ENCODE assay signal across 13 cellular contexts in the genomic region with DNA sequence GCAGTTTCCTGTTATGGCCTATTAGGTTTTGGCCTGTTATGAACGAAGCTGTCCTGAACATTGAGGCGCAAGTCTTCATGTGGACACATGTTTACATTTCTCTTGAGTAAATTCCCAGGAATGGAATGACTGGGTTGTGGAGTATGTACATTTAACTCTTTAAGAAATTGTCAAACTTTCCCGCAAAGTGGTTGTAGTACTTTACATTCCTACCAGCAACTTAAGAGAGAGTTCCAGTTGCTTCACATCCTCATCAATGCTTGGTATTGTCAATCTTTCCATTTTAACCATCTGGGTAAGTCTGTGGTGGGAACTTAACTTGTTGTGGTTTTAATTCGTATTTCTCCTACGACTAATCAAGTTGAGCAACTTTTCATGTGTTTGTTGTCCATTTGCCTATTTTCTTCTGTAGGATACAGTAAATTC.
DNase-seq lines count a peak whose midpoint lies in the region; ATAC-seq and TF ChIP-seq lines count a peak whose summit lies in the region.
"Had no signal": no experiment of that assay in that cellular context is flagged by ENCODE, and none has a peak within 500 bp of the region (broad histone marks: within the 10 kb centered on the region; RNA-seq: fewer than 3 reads in every experiment).

No MANE protein-coding gene starts in this region.

- ATAC-seq in right cardiac atrium (no peak), HG02678 (IDR thresholded peaks at IDR 0.05; ENCODE audit: unreplicated experiment) (no peak)
- ATAC-seq: SK-N-SH treated with all-trans-retinoic acid at 6 μM for 48 hours had no signal

- H3K27me3 ChIP-seq in neutrophil = peaks cover 16% of the 10 kb centered on the region
- H3K27me3 ChIP-seq in right cardiac atrium (ENCODE audit: control insufficient read depth, insufficient read depth) = no peaks in the 10 kb centered on the region

- peak; percentile 96 for DNase-seq in EH (ENCODE audit: low read depth)
- peak; percentile 58 for DNase-seq in NB4 (ENCODE audit: low read depth)
- DNase-seq in choroid plexus epithelial cell (ENCODE audit: low read depth) = peak; percentile 98
- no peak for DNase-seq in right cardiac atrium
- DNase-seq in superior temporal gyrus (ENCODE audit: extremely low spot score) = no peak
- no peak for DNase-seq in NCI-H1048 (lab: John Stamatoyannopoulos, UW)
- DNase-seq: activated CD4-positive, alpha-beta T cell treated with anti-CD3 and anti-CD28 coated beads, Interleukin-2, amount 50 U/mL, for 4 hours; activated naive CD4-positive, alpha-beta T cell treated with anti-CD3 and anti-CD28 coated beads, Interleukin-2, amount 10 ng/mL, durations not matched to agents 7 days and 5 days; NCI-H510A treated with DMSO at 0.1 percent for 48 hours; nephron progenitor cell had no signal

- H3K36me3 ChIP-seq in neutrophil = no peaks in the 10 kb centered on the region

- 68% methylated on average over 5 of the region's 5 CpGs for WGBS in right cardiac atrium

- H3K4me1 ChIP-seq in neutrophil (ENCODE audit: control insufficient read depth in 1 of 2, insufficient read depth in 1 of 2, low read depth in 1 of 2, low read length in 1 of 2) = no peaks in the 10 kb centered on the region
- no peaks in the 10 kb centered on the region for H3K4me1 ChIP-seq in right cardiac atrium (ENCODE audit: control insufficient read depth, insufficient read depth, low read length)

- H3K27ac ChIP-seq in neutrophil = peak overlapping the region; percentile 56
- no peak overlapping the region for H3K27ac ChIP-seq in right cardiac atrium (ENCODE audit: low read length)

- intact Hi-C loops in right cardiac atrium (cut with DNase I) = no loop called here

- no peaks in the 10 kb centered on the region for H3K9me3 ChIP-seq in neutrophil
- H3K9me3 ChIP-seq in right cardiac atrium (ENCODE audit: control insufficient read depth, low read length) = no peaks in the 10 kb centered on the region

- no peak for TF ChIP-seq POLR2A in NB4 (IDR thresholded peaks at IDR 0.05; ENCODE audit: extremely low read depth, insufficient read length)

- H3K4me3 ChIP-seq in NB4 (ENCODE audit: low read depth, low read length) (no peak overlapping the region), choroid plexus epithelial cell (ENCODE audit: low read depth, low read length) (no peak overlapping the region), neutrophil (ENCODE audit: low read depth in 1 of 2, low read length in 1 of 2) (no peak overlapping the region), right cardiac atrium (ENCODE audit: low read length) (no peak overlapping the region)

- TF ChIP-seq CTCF in NB4 (IDR thresholded peaks at IDR 0.05; ENCODE audit: low read depth, low read length) = no peak
- TF ChIP-seq CTCF in choroid plexus epithelial cell (conservative IDR thresholded peaks at IDR 0.05; ENCODE audit: low read depth, low read length) = peak; percentile 21
- no peak for TF ChIP-seq CTCF in neutrophil (IDR thresholded peaks at IDR 0.05)

Comparison
In these comparisons a context has a peak if more than half of its experiments do, and no peak if none do; other contexts are left out.
1. DNase-seq: peak in EH (single experiment), NB4 (single experiment) and choroid plexus epithelial cell (single experiment); none in right cardiac atrium (0 of 3), superior temporal gyrus (single experiment) and NCI-H1048 (single experiment).